Comparison of ENCODE assay signal across 10 cellular contexts in genomic region chr13:36332255-36332654, GRCh38. TPM values are rescaled to one million over a fixed set of nuclear protein-coding genes. Genes with fewer than 3 reads are reported as not detected.
DNase-seq lines count a peak whose midpoint lies in the region; ATAC-seq, FAIRE-seq and TF ChIP-seq lines count a peak whose summit lies in the region.
"Not testable (repeated sequence)": the region's sequence is repeated elsewhere in the genome, so short reads cannot be mapped to it uniquely, and the experiment has no call there.
"Had no signal": no experiment of that assay in that cellular context is flagged by ENCODE, and none has a peak within 500 bp of the region (broad histone marks: within the 10 kb centered on the region; RNA-seq: fewer than 3 reads in every experiment).

No MANE protein-coding gene starts in this region.

- H3K79me1 ChIP-seq in IMR-90 (ENCODE audit: low read depth in 1 of 2, low read length in 2 of 2) = peaks cover 13 to 54% of the 10 kb centered on the region in 2 experiments

- peak overlapping the region; percentile 55; the same call in 1 of the 2 replicates for H2AK5ac ChIP-seq in IMR-90 (ENCODE audit: low read depth, low read length)

- not testable (repeated sequence) for H3F3A ChIP-seq in GM23338 (replicated peaks; ENCODE audit: low read depth)

- H4K91ac ChIP-seq in IMR-90 (ENCODE audit: insufficient read depth, low read depth, low read length) = not testable (repeated sequence)

- H2BK120ac ChIP-seq in IMR-90 (ENCODE audit: low read depth, low read length) = not testable (repeated sequence)

- not testable (repeated sequence) for H4K5ac ChIP-seq in IMR-90 (ENCODE audit: low read depth, low read length)

- not testable (repeated sequence) for H2BK15ac ChIP-seq in IMR-90 (ENCODE audit: low read depth, low read length)

- H3K79me2 ChIP-seq in ACC112 (ENCODE audit: control insufficient read depth, insufficient read depth, low read length, unreplicated experiment) (peaks cover 66% of the 10 kb centered on the region), GM23338 (replicated peaks; ENCODE audit: insufficient read depth) (peaks cover 79% of the 10 kb centered on the region), endothelial cell of umbilical vein (ENCODE audit: control insufficient read depth, insufficient read depth, low read length) (peaks cover 71% of the 10 kb centered on the region), osteoblast (ENCODE audit: insufficient read depth, low read length) (peaks cover 90% of the 10 kb centered on the region)

- dilution Hi-C loops in IMR-90 (cut with HindIII; ENCODE audit: low sequenced_read_pairs, unreplicated experiment); endothelial cell of umbilical vein (cut with MboI; ENCODE audit: extremely low pct_ligation_motif_present, low sequenced_read_pairs): not testable (repeated sequence)

- H2BK20ac ChIP-seq in IMR-90 (ENCODE audit: low read depth, low read length) = not testable (repeated sequence)

- H3K4me3 Mint-ChIP-seq in GM23338, WTC11: not testable (repeated sequence)

- H3K9ac ChIP-seq in IMR-90 (ENCODE audit: low read depth, low read length); endothelial cell of umbilical vein (replicated peaks; ENCODE audit: extremely low read depth, insufficient read depth, low read length): not testable (repeated sequence)

- H2BK5ac ChIP-seq in IMR-90 (ENCODE audit: low read depth, low read length, poor library complexity, severe bottlenecking) = not testable (repeated sequence)

- not testable (repeated sequence) for H3K23ac ChIP-seq in IMR-90 (ENCODE audit: low read depth, low read length)

- not testable (repeated sequence) for H2AK9ac ChIP-seq in IMR-90 (replicated peaks; ENCODE audit: low read depth, low read length, poor library complexity)

- H3K18ac ChIP-seq in IMR-90 (ENCODE audit: low read depth, low read length) = not testable (repeated sequence)

- POLR2A ChIA-PET in IMR-90 (lab: Charles Lee; ENCODE audit: unreplicated experiment); endothelial cell of umbilical vein (lab: Charles Lee): not testable (repeated sequence)
- POLR2A ChIA-PET in WTC11 (lab: Charles Lee) = interaction anchor here (0.6 kb wide), 1 partner anchor 32 kb away, joined by 8 read pairs; no protein-coding TSS in a partner anchor

- not testable (repeated sequence) for H3K27me3 ChIP-seq in ACC112 (ENCODE audit: insufficient read depth, low read length); GM23338 (ENCODE audit: insufficient read depth); IMR-90 (ENCODE audit: control insufficient read depth, insufficient read depth, low read length); brain microvascular endothelial cell (replicated peaks); endothelial cell of umbilical vein (ENCODE audit: control insufficient read depth in 2 of 2, insufficient read depth in 2 of 2, low read length in 2 of 2); osteoblast (ENCODE audit: insufficient read depth, low read length)

- not testable (repeated sequence) for H3K9me3 Mint-ChIP-seq in GM23338, WTC11

- H3K4me2 ChIP-seq in GM23338; IMR-90 (ENCODE audit: low read depth, low read length); osteoblast (ENCODE audit: insufficient read depth, low read length): not testable (repeated sequence)
- H3K4me2 ChIP-seq in endothelial cell of umbilical vein (ENCODE audit: insufficient read depth, low read length) = peak overlapping the region; percentile 96

- not testable (repeated sequence) for H3K27ac Mint-ChIP-seq in GM23338, WTC11

- not testable (repeated sequence) for ATAC-seq in GM23338; IMR-90 (ENCODE audit: low read depth); WTC11

- intact Hi-C loops in IMR-90 (cut with micrococcal nuclease); endothelial cell of umbilical vein (cut with micrococcal nuclease): not testable (repeated sequence)

- not testable (repeated sequence) for H3K56ac ChIP-seq in IMR-90 (ENCODE audit: extremely low read depth, insufficient read depth, low read length)

- TF ChIP-seq CTCF in GM23338 (conservative IDR thresholded peaks at IDR 0.05; ENCODE audit: low read depth in 2 of 2); IMR-90 (conservative IDR thresholded peaks at IDR 0.05; ENCODE audit: low read depth, low read length); WTC11 (IDR thresholded peaks at IDR 0.05); brain microvascular endothelial cell (IDR thresholded peaks at IDR 0.05; ENCODE audit: low read depth, low read length, missing control alignments); endothelial cell of umbilical vein (IDR thresholded peaks at IDR 0.05; ENCODE audit: extremely low read depth in 1 of 2, insufficient read depth in 1 of 2, low read depth in 1 of 2, low read length in 2 of 2); osteoblast (IDR thresholded peaks at IDR 0.05; ENCODE audit: extremely low read depth, low read depth, low read length): not testable (repeated sequence)

- H3K36me3 Mint-ChIP-seq in GM23338 (ENCODE audit: low read depth) = peaks cover 15% of the 10 kb centered on the region; the same call in 2 of the 3 replicates
- H3K36me3 Mint-ChIP-seq in WTC11 = peaks cover 40% of the 10 kb centered on the region

- not testable (repeated sequence) for H3K9me1 ChIP-seq in IMR-90 (ENCODE audit: insufficient read depth, low read length); endothelial cell of umbilical vein (replicated peaks; ENCODE audit: control insufficient read depth, extremely low read depth, insufficient read depth, low read length)

- H3K27ac ChIP-seq in ACC112 (ENCODE audit: low read depth, low read length) = peak overlapping the region; percentile 81
- 0 out of 2 replicates have a peak overlapping the region, but pooled peaks have one; percentile 20 for H3K27ac ChIP-seq in GM23338 (ENCODE audit: low read depth)
- not testable (repeated sequence) for H3K27ac ChIP-seq in IMR-90 (ENCODE audit: insufficient read depth, low read length)
- peak overlapping the region; percentile 53 for H3K27ac ChIP-seq in brain microvascular endothelial cell
- peak overlapping the region; percentile 79 for H3K27ac ChIP-seq in endothelial cell of umbilical vein (ENCODE audit: insufficient read depth, low read depth, low read length)
- H3K27ac ChIP-seq in osteoblast (ENCODE audit: low read depth, low read length) = peak overlapping the region; percentile 56

- FAIRE-seq in endothelial cell of umbilical vein (lab: Jason Lieb, UNC) = not testable (repeated sequence)

- TF ChIP-seq POLR2A in IMR-90 (IDR thresholded peaks at IDR 0.05; ENCODE audit: low read depth, low read length); endothelial cell of umbilical vein (IDR thresholded peaks at IDR 0.05; ENCODE audit: low read depth, low read length): not testable (repeated sequence)

- H2AFZ ChIP-seq in ACC112 (ENCODE audit: low read length, unreplicated experiment); GM23338; IMR-90 (replicated peaks; ENCODE audit: low read length, poor library complexity); endothelial cell of umbilical vein (ENCODE audit: low read depth, low read length); osteoblast (ENCODE audit: low read length): not testable (repeated sequence)

- CTCF ChIA-PET in IMR-90 (lab: Yijun Ruan, JAX) (interaction anchor here (0.6 to 1.2 kb wide), 3 partner anchors 8 to 620 kb away, joined by 3 to 5 read pairs (median 4); no protein-coding TSS in a partner anchor), WTC11 (lab: Charles Lee) (interaction anchor here (0.9 to 1.9 kb wide), 2 partner anchors 15 to 49 kb away, joined by 4 to 7 read pairs; no protein-coding TSS in a partner anchor), endothelial cell of umbilical vein (lab: Charles Lee) (interaction anchor here (1.4 to 2.4 kb wide), 2 partner anchors 14 to 49 kb away, joined by 5 to 13 read pairs; partner anchors contain the start of gene SPART)

- not testable (repeated sequence) for H3K9me2 ChIP-seq in GM23338 (ENCODE audit: insufficient read depth)

- not testable (repeated sequence) for H4K8ac ChIP-seq in IMR-90 (ENCODE audit: low read depth in 2 of 2, low read length in 2 of 2)

- H3K27me3 Mint-ChIP-seq in GM23338 (ENCODE audit: insufficient read depth, low read depth, poor library complexity); WTC11 (ENCODE audit: low read depth): not testable (repeated sequence)

- DNase-seq in GM23338 (ENCODE audit: low spot score); IMR-90; WTC11 (ENCODE audit: low spot score); brain microvascular endothelial cell; endothelial cell of umbilical vein (ENCODE audit: low read depth, low spot score); osteoblast (ENCODE audit: insufficient read length, low spot score, missing footprints): not testable (repeated sequence)

- TF ChIP-seq RAD21 in IMR-90 (IDR thresholded peaks at IDR 0.05; ENCODE audit: low read length) = not testable (repeated sequence)

- not testable (repeated sequence) for H3K4me3 ChIP-seq in ACC112 (ENCODE audit: low read depth, low read length); GM23338; IMR-90 (ENCODE audit: insufficient read depth, low read depth, low read length); brain microvascular endothelial cell (ENCODE audit: low read depth, low read length); endothelial cell of umbilical vein (replicated peaks in 1 of 3; ENCODE audit: insufficient read depth in 1 of 3, low read depth in 1 of 3, low read length in 3 of 3); osteoblast (ENCODE audit: insufficient read depth, low read length)

- BruUV-seq in IMR-90 (replicated peaks; lab: Mats Ljungman, UMichigan); endothelial cell of umbilical vein (replicated peaks; lab: Mats Ljungman, UMichigan): not testable (repeated sequence)

- H3K4me1 Mint-ChIP-seq in GM23338 = not testable (repeated sequence)
- peaks cover 43% of the 10 kb centered on the region for H3K4me1 Mint-ChIP-seq in WTC11

- H3K36me3 ChIP-seq in ACC112 (ENCODE audit: insufficient read depth, low read length) (peaks cover 16% of the 10 kb centered on the region; the same call in 1 of the 2 replicates), GM23338 (ENCODE audit: insufficient read depth) (peaks cover 15% of the 10 kb centered on the region; the same call in 1 of the 2 replicates), IMR-90 (ENCODE audit: control insufficient read depth, insufficient read depth, low read length) (peaks cover 30% of the 10 kb centered on the region), brain microvascular endothelial cell (replicated peaks) (peaks cover 13% of the 10 kb centered on the region), endothelial cell of umbilical vein (ENCODE audit: control insufficient read depth in 2 of 2, extremely low read depth in 1 of 2, insufficient read depth in 2 of 2, low read length in 2 of 2) (peaks cover 9 to 15% of the 10 kb centered on the region in 2 experiments), osteoblast (ENCODE audit: insufficient read depth, low read length) (peaks cover 42% of the 10 kb centered on the region)

- H3K4ac ChIP-seq in IMR-90 (ENCODE audit: low read depth, low read length) = not testable (repeated sequence)

- H3K4me1 ChIP-seq in ACC112 (ENCODE audit: control insufficient read depth, insufficient read depth, low read length, unreplicated experiment) = peaks cover 29% of the 10 kb centered on the region
- peaks cover 41% of the 10 kb centered on the region for H3K4me1 ChIP-seq in GM23338 (ENCODE audit: insufficient read depth)
- not testable (repeated sequence) for H3K4me1 ChIP-seq in IMR-90 (ENCODE audit: control insufficient read depth, insufficient read depth, low read length)
- H3K4me1 ChIP-seq in endothelial cell of umbilical vein (ENCODE audit: control insufficient read depth, extremely low read depth, insufficient read depth, low read length) = peaks cover 13% of the 10 kb centered on the region
- peaks cover 12% of the 10 kb centered on the region for H3K4me1 ChIP-seq in osteoblast (ENCODE audit: insufficient read depth, low read length)

- in situ Hi-C loops in IMR-90 (cut with MboI; ENCODE audit: low sequenced_read_pairs) = loop anchor here (25.0 kb wide), 1 partner anchor 655 kb away; the partner anchor contains the start of gene ALG5
- in situ Hi-C loops in brain microvascular endothelial cell (cut with HindIII; ENCODE audit: low pct_ligation_motif_present, low sequenced_read_pairs) = not testable (repeated sequence)

- not testable (repeated sequence) for H4K20me1 ChIP-seq in GM23338 (replicated peaks; ENCODE audit: insufficient read depth); endothelial cell of umbilical vein (replicated peaks; ENCODE audit: control insufficient read depth, extremely low read depth, insufficient read depth, low read length); osteoblast (ENCODE audit: insufficient read depth, low read length)
- peaks cover 29% of the 10 kb centered on the region; the same call in 1 of the 2 replicates for H4K20me1 ChIP-seq in IMR-90 (ENCODE audit: insufficient read depth, low read length)

- not testable (repeated sequence) for H3K14ac ChIP-seq in IMR-90 (replicated peaks; ENCODE audit: low read depth, low read length)

- H3K9me3 ChIP-seq in IMR-90 (ENCODE audit: control insufficient read depth, insufficient read depth, low read length); endothelial cell of umbilical vein (replicated peaks; ENCODE audit: control insufficient read depth, insufficient read depth, low read length); osteoblast (ENCODE audit: low read depth, low read length): not testable (repeated sequence)

RNA-seq across cellular contexts. Expression of gene SPART, which starts 13.9 kb away (rescaled TPM):
- 109 and 116 TPM in 2 replicates for total RNA-seq in GM23338 (2014; rRNA removed; shearing (Covaris generic))
- polyA plus RNA-seq in GM23338 (2016; fragmentation: Nextera tagmentation; extraction: Ambion mirVana) = 109 and 115 TPM in 2 replicates
- 86.4 and 110 TPM in 2 replicates for total RNA-seq in IMR-90 (2012; rRNA removed)
- polyA plus RNA-seq in IMR-90 (2012; rRNA removed) = 34.2 and 43.8 TPM in 2 replicates
- polyA plus RNA-seq in IMR-90 (2012; cell fraction: cytosol; rRNA removed) = 9.1 and 12.6 TPM in 2 replicates
- polyA plus RNA-seq in IMR-90 (2012; cell fraction: nucleus; rRNA removed; ENCODE audit: low replicate concordance) = 9.9 and 80.4 TPM in 2 replicates
- 88.8 to 95.7 TPM (median 95.7 TPM) in 3 replicates for total RNA-seq in WTC11 (2021)
- 73.6 and 74.1 TPM in 2 replicates for total RNA-seq in endothelial cell of umbilical vein
- 33.6 and 40.8 TPM in 2 replicates for polyA plus RNA-seq in endothelial cell of umbilical vein
- polyA plus RNA-seq in endothelial cell of umbilical vein (2011; cell fraction: cytosol; rRNA removed) = 60.0 and 61.0 TPM in 2 replicates
- 66.5 and 73.7 TPM in 2 replicates for polyA plus RNA-seq in endothelial cell of umbilical vein (2011; cell fraction: nucleus; rRNA removed)
- 96.5 and 108 TPM in 2 replicates for polyA plus RNA-seq in endothelial cell of umbilical vein (2012)
- 37.4 and 40.1 TPM in 2 replicates for polyA minus RNA-seq in endothelial cell of umbilical vein
- 35.6 TPM for polyA minus RNA-seq in endothelial cell of umbilical vein (2011; cell fraction: cytosol; rRNA and poly(A)+ RNA removed)
- polyA minus RNA-seq in endothelial cell of umbilical vein (2011; cell fraction: nucleus; rRNA and poly(A)+ RNA removed) = 26.4 and 34.1 TPM in 2 replicates
- 102 and 112 TPM in 2 replicates for total RNA-seq in osteoblast
- total RNA-seq: Calu3 had no signal

RNA-seq across cellular contexts. Expression of gene CCDC169, which starts 34.6 kb away (rescaled TPM):
- 48.5 and 57.1 TPM in 2 replicates for total RNA-seq in GM23338 (2014; rRNA removed; shearing (Covaris generic))
- 44.5 and 61.2 TPM in 2 replicates for polyA plus RNA-seq in GM23338 (2016; fragmentation: Nextera tagmentation; extraction: Ambion mirVana)
- total RNA-seq in IMR-90 (2012; rRNA removed) = 0.54 and 0.83 TPM in 2 replicates
- 0.62 TPM in 2 replicates for polyA plus RNA-seq in IMR-90 (2012; rRNA removed)
- polyA plus RNA-seq in IMR-90 (2012; cell fraction: cytosol; rRNA removed) = 0.10 TPM in 2 replicates
- 0.08 and 0.56 TPM in 2 replicates for polyA plus RNA-seq in IMR-90 (2012; cell fraction: nucleus; rRNA removed; ENCODE audit: low replicate concordance)
- 36.8 to 41.8 TPM (median 39.8 TPM) in 3 replicates for total RNA-seq in WTC11 (2021)
- total RNA-seq in endothelial cell of umbilical vein = 2.5 and 5.3 TPM in 2 replicates
- polyA plus RNA-seq in endothelial cell of umbilical vein = 0.78 and 1.2 TPM in 2 replicates
- polyA plus RNA-seq in endothelial cell of umbilical vein (2011; cell fraction: cytosol; rRNA removed) = 1.7 and 2.0 TPM in 2 replicates
- 2.6 and 3.8 TPM in 2 replicates for polyA plus RNA-seq in endothelial cell of umbilical vein (2011; cell fraction: nucleus; rRNA removed)
- polyA plus RNA-seq in endothelial cell of umbilical vein (2012) = 5.9 and 7.2 TPM in 2 replicates
- polyA minus RNA-seq in endothelial cell of umbilical vein = 1.8 and 2.0 TPM in 2 replicates
- 0.82 TPM for polyA minus RNA-seq in endothelial cell of umbilical vein (2011; cell fraction: cytosol; rRNA and poly(A)+ RNA removed)
- 4.7 and 6.0 TPM in 2 replicates for polyA minus RNA-seq in endothelial cell of umbilical vein (2011; cell fraction: nucleus; rRNA and poly(A)+ RNA removed)
- total RNA-seq in osteoblast = 3.8 and 5.1 TPM in 2 replicates
- total RNA-seq: Calu3; CD4-positive, alpha-beta memory T cell; G401 had no signal
- polyA plus RNA-seq: CD4-positive, alpha-beta memory T cell had no signal
